Comparison of ENCODE assay signal across 8 cellular contexts in the genomic region with DNA sequence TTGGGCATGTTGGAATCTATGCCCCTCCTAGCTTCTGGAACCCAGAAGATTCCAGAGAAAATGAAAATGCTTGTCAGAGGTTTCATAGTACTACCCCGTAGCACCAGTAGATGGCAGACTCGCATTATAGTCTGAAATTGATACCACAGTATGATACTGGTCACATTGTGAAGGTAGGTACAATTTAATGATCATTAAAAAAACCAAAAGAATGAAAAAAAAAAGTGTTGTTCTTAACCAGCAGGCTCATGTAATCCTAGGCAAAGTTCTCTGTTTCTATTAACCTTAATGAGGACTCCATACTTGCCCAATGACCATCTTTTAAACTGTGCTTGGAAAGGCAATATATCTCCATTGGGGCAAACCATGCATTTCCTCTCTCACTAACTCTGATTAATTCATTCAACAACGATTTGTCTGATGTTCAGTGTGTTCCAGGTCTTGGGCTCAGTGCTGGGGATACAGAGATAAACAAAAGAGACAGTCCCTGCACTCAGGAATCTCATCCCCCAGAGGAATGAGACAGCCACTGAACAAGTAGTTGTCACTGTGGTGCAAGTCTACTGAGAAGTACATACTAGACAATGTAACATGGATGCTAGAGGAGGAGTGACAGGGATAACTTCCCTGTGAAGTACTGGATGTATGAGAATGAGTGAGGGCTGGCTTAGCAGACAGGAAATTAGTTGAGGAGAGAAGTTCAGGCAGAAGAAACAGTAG.
DNase-seq lines count a peak whose midpoint lies in the region; ATAC-seq and TF ChIP-seq lines count a peak whose summit lies in the region.

No MANE protein-coding gene starts in this region.

- H3K9me3 ChIP-seq in mammary epithelial cell (replicated peaks; ENCODE audit: insufficient read depth, low read length) (no peaks in the 10 kb centered on the region), testis (no peaks in the 10 kb centered on the region)

- WGBS in mammary epithelial cell (ENCODE audit: low coverage, missing lambda C conversion rate): 2% methylated on average over 3 of the region's 3 CpGs
- 16 to 37% methylated on average over 3 of the region's 3 CpGs for WGBS in testis, 2 donors

- no peak overlapping the region for H2AFZ ChIP-seq in mammary epithelial cell (ENCODE audit: low read depth, low read length)

- H3K4me1 ChIP-seq in mammary epithelial cell (ENCODE audit: insufficient read depth, low read length) (peaks cover 21% of the 10 kb centered on the region), testis (no peaks in the 10 kb centered on the region)

- TF ChIP-seq CTCF in GM12874 (IDR thresholded peaks at IDR 0.05; ENCODE audit: insufficient read depth, low read depth, low read length) (peak; percentile 62; the same call in 1 of the 2 replicates), mammary epithelial cell (conservative IDR thresholded peaks at IDR 0.05 in 1 of 2, IDR thresholded peaks at IDR 0.05 in 1 of 2; ENCODE audit: extremely low read depth in 1 of 2, insufficient read depth in 1 of 2, low read depth in 1 of 2, low read length in 2 of 2) (peak; percentile 84), testis (IDR thresholded peaks at IDR 0.05) (peak; percentile 65 to 92 (median 80))

- no peak overlapping the region for H3K4me2 ChIP-seq in mammary epithelial cell (ENCODE audit: insufficient read depth, low read depth, low read length)

- H3K27me3 ChIP-seq in mammary epithelial cell (ENCODE audit: insufficient read depth, low read length) (no peaks in the 10 kb centered on the region), testis (no peaks in the 10 kb centered on the region)

- H3K27ac ChIP-seq in mammary epithelial cell (ENCODE audit: insufficient read depth, low read depth, low read length) (no peak overlapping the region), testis (peak overlapping the region; percentile 60 to 63)

- no peaks in the 10 kb centered on the region for H4K20me1 ChIP-seq in mammary epithelial cell (ENCODE audit: insufficient read depth, low read length)

- TF ChIP-seq POLR2A in testis (IDR thresholded peaks at IDR 0.05): no peak

- no peak overlapping the region for H3K9ac ChIP-seq in mammary epithelial cell (ENCODE audit: insufficient read depth, low read length)

- intact Hi-C loops in mammary epithelial cell (cut with micrococcal nuclease) (loop anchor here (1.0 to 10.0 kb wide), 7 partner anchors 171 to 670 kb away; no protein-coding TSS in a partner anchor), left colon (cut with DNase I, micrococcal nuclease) (loop anchor here in 1 of 2 donors (5.0 to 10.0 kb wide), 2 partner anchors 168 to 669 kb away; no protein-coding TSS in a partner anchor), testis (cut with DNase I; ENCODE audit: low total_unique reads) (no loop called here)

- dilution Hi-C loops in mammary epithelial cell (cut with HindIII; ENCODE audit: low sequenced_read_pairs): no loop called here

- peak; percentile 70 for DNase-seq in ACHN
- peak; percentile 11 for DNase-seq in NCI-H2029 (lab: John Stamatoyannopoulos, UW)
- DNase-seq in mammary epithelial cell: peak; percentile 35
- DNase-seq in left colon: peak in 1 of 2 donors; percentile 46
- DNase-seq in testis: peak; percentile 83
- DNase-seq in activated CD4-positive, CD25-positive, alpha-beta regulatory T cell treated with anti-CD3 and anti-CD28 coated beads, Interleukin-2, amount 50 U/mL, for 72 hours: no peak

- peak; percentile 74 for ATAC-seq in HG02759 (IDR thresholded peaks at IDR 0.05; ENCODE audit: unreplicated experiment)
- peak; percentile 69 for ATAC-seq in left colon

- CTCF ChIA-PET in mammary epithelial cell (lab: Charles Lee; ENCODE audit: low non-redundant PET): interaction anchor here (0.8 kb wide), 1 partner anchor 15 kb away, joined by 7 read pairs; no protein-coding TSS in a partner anchor

- H3K79me2 ChIP-seq in mammary epithelial cell (ENCODE audit: insufficient read depth, low read length): no peaks in the 10 kb centered on the region

- no TSS peak for BruUV-seq in mammary epithelial cell (replicated peaks; lab: Mats Ljungman, UMichigan)

- H3K36me3 ChIP-seq in mammary epithelial cell (ENCODE audit: insufficient read depth, low read length) (no peaks in the 10 kb centered on the region), testis (ENCODE audit: low read depth, missing control alignments) (no peaks in the 10 kb centered on the region)

- in situ Hi-C loops in ACHN (cut with HindIII; ENCODE audit: low pct_ligation_motif_present, low pct_unique_long_range_greater_than_20kb, low sequenced_read_pairs) (no loop called here), mammary epithelial cell (cut with MboI; ENCODE audit: low sequenced_read_pairs in 2 of 2) (loop anchor here in 1 of 2 donors (10.0 to 25.0 kb wide), 4 partner anchors 168 to 541 kb away; a partner anchor contains a TSS)

- H3K4me3 ChIP-seq in mammary epithelial cell (replicated peaks in 1 of 3; ENCODE audit: insufficient read depth in 1 of 3, low read depth in 2 of 3, low read length in 3 of 3) (no peak overlapping the region), testis (no peak overlapping the region)
